In the genomic region with DNA sequence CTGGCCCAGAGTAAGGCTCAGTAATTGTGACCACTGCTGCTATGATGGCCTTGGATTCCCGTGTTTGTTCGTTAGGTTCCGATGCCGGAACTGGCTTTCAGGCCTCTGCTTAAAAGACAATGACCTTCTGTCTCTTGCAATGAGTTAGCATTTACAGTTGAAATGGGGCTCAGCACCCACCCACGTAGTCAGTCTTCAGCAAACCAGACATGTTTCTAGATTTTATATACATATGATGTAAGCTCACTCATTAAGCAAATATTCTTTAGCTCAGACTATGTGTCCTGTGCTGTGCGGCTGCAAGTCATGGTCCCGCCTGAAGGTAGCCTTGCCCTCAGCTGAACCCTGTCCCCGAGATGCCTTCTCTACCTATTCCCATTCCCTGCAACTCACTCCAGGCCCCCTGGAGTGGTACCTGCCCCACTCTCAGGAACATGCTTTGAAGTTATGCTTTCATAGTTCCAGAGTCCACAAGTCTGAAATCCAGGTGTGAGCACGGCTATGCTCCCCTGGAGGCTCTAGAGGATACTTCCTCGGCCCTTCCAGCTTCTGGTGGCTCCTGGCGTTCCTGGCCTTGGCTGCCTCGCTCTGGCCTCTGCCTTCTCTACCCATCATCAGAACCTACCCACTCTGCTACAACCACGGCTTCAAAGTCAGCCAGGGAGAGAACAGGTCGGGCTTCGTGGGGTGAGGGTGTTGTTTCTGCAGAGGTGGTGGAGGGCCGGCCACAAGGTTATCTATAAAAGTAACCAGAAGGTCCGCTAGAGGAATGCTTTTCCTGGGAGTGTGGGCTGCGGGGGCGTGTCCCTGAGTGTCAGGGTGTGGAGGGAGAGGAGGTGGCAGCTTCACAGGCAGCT, we compare ENCODE assay signal across 1 cellular context.
TF ChIP-seq lines count a peak whose summit lies in the region.

No MANE protein-coding gene starts in this region.

TF ChIP-seq in HepG2, 621 proteins besides CTCF, POLR2A, EP300 and RAD21 (continued from another document and continues in another):
- TF ChIP-seq MATR3 (CRISPR knock-in tag; IDR thresholded peaks at IDR 0.05) (no peak), MXD1 (CRISPR knock-in tag; IDR thresholded peaks at IDR 0.05) (no peak), ZNF773 (CRISPR knock-in tag; IDR thresholded peaks at IDR 0.05; ENCODE audit: borderline replicate concordance) (no peak), FOXA3 (CRISPR knock-in tag; IDR thresholded peaks at IDR 0.05) (peak; percentile 6; the same call in 1 of the 2 replicates), MTF2 (CRISPR knock-in tag; IDR thresholded peaks at IDR 0.05; ENCODE audit: borderline replicate concordance) (no peak), ZNF44 (CRISPR knock-in tag; IDR thresholded peaks at IDR 0.05) (no peak), ZNF784 (CRISPR knock-in tag; IDR thresholded peaks at IDR 0.05; ENCODE audit: borderline replicate concordance) (no peak), SIX1 (CRISPR knock-in tag; IDR thresholded peaks at IDR 0.05; ENCODE audit: borderline replicate concordance) (no peak), RFXAP (CRISPR knock-in tag; IDR thresholded peaks at IDR 0.05; ENCODE audit: borderline replicate concordance) (no peak), ZNF792 (CRISPR knock-in tag; IDR thresholded peaks at IDR 0.05) (no peak), ZNF292 (CRISPR knock-in tag; IDR thresholded peaks at IDR 0.05; ENCODE audit: borderline replicate concordance, low read depth) (no peak), MEIS2 (CRISPR knock-in tag; IDR thresholded peaks at IDR 0.05) (no peak), ELF1 (CRISPR knock-in tag; IDR thresholded peaks at IDR 0.05) (no peak), ZFP82 (CRISPR knock-in tag; IDR thresholded peaks at IDR 0.05; ENCODE audit: borderline replicate concordance) (no peak), NFIB (CRISPR knock-in tag; IDR thresholded peaks at IDR 0.05; ENCODE audit: borderline replicate concordance) (no peak), PTBP1 (IDR thresholded peaks at IDR 0.05; ENCODE audit: low read depth, low read length, poor library complexity, severe bottlenecking) (no peak), ATM (IDR thresholded peaks at IDR 0.05; ENCODE audit: borderline replicate concordance) (no peak), ISX (CRISPR knock-in tag; conservative IDR thresholded peaks at IDR 0.05) (no peak), HHEX (CRISPR knock-in tag; IDR thresholded peaks at IDR 0.05) (0 out of 2 replicates have a peak, but pooled peaks have one; percentile 12), HNRNPL (IDR thresholded peaks at IDR 0.05; ENCODE audit: low read depth, low read length) (no peak), IKZF1 (IDR thresholded peaks at IDR 0.05) (no peak), SUZ12 (IDR thresholded peaks at IDR 0.05; ENCODE audit: low read depth, low read length) (no peak), SMARCE1 (IDR thresholded peaks at IDR 0.05; ENCODE audit: borderline replicate concordance) (no peak), CREM (IDR thresholded peaks at IDR 0.05) (no peak; the same call in 1 of the 2 replicates), CREM (CRISPR knock-in tag; IDR thresholded peaks at IDR 0.05) (no peak), HNF4G (IDR thresholded peaks at IDR 0.05; ENCODE audit: borderline replicate concordance, low read depth, low read length) (peak; percentile 38), HNF4G (CRISPR knock-in tag; IDR thresholded peaks at IDR 0.05; ENCODE audit: borderline replicate concordance, low read depth) (peak; percentile 42; the same call in 1 of the 2 replicates), BRCA1 (CRISPR knock-in tag; IDR thresholded peaks at IDR 0.05) (no peak), ZNF230 (CRISPR knock-in tag; IDR thresholded peaks at IDR 0.05) (no peak), KAT2B (IDR thresholded peaks at IDR 0.05; ENCODE audit: borderline replicate concordance, low read depth, low read length) (no peak), LCORL (IDR thresholded peaks at IDR 0.05) (no peak), LCORL (CRISPR knock-in tag; IDR thresholded peaks at IDR 0.05) (peak; percentile 72; the same call in 1 of the 2 replicates), ZNF629 (CRISPR knock-in tag; conservative IDR thresholded peaks at IDR 0.05) (no peak), ZBED4 (CRISPR knock-in tag; IDR thresholded peaks at IDR 0.05; ENCODE audit: borderline replicate concordance) (peak; percentile 64; the same call in 1 of the 2 replicates), GATA4 (IDR thresholded peaks at IDR 0.05; ENCODE audit: borderline replicate concordance, low read depth) (no peak), DBP (CRISPR knock-in tag; IDR thresholded peaks at IDR 0.05; ENCODE audit: not compliant biosample characterization) (no peak), SMAD9 (CRISPR knock-in tag; IDR thresholded peaks at IDR 0.05) (no peak)
- TF ChIP-seq, protein P1, sequence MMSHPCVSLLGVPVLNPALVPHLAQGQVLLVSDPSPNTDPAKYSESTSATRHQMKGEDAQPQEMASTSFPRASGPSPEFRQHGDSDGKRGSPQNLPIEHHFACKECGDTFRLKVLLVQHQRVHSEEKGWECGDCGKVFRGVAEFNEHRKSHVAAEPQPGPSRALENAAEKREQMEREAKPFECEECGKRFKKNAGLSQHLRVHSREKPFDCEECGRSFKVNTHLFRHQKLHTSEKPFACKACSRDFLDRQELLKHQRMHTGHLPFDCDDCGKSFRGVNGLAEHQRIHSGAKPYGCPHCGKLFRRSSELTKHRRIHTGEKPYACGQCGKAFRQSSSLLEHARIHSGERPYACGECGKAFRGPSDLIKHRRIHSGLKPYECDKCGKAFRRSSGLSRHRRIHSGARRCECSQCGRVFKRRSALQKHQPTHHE (CRISPR knock-in tag; IDR thresholded peaks at IDR 0.05; ENCODE audit: borderline replicate concordance) = no peak
- TF ChIP-seq, protein P2, sequence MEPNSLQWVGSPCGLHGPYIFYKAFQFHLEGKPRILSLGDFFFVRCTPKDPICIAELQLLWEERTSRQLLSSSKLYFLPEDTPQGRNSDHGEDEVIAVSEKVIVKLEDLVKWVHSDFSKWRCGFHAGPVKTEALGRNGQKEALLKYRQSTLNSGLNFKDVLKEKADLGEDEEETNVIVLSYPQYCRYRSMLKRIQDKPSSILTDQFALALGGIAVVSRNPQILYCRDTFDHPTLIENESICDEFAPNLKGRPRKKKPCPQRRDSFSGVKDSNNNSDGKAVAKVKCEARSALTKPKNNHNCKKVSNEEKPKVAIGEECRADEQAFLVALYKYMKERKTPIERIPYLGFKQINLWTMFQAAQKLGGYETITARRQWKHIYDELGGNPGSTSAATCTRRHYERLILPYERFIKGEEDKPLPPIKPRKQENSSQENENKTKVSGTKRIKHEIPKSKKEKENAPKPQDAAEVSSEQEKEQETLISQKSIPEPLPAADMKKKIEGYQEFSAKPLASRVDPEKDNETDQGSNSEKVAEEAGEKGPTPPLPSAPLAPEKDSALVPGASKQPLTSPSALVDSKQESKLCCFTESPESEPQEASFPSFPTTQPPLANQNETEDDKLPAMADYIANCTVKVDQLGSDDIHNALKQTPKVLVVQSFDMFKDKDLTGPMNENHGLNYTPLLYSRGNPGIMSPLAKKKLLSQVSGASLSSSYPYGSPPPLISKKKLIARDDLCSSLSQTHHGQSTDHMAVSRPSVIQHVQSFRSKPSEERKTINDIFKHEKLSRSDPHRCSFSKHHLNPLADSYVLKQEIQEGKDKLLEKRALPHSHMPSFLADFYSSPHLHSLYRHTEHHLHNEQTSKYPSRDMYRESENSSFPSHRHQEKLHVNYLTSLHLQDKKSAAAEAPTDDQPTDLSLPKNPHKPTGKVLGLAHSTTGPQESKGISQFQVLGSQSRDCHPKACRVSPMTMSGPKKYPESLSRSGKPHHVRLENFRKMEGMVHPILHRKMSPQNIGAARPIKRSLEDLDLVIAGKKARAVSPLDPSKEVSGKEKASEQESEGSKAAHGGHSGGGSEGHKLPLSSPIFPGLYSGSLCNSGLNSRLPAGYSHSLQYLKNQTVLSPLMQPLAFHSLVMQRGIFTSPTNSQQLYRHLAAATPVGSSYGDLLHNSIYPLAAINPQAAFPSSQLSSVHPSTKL (CRISPR knock-in tag; IDR thresholded peaks at IDR 0.05) = peak; percentile 49; the same call in 1 of the 2 replicates
- TF ChIP-seq, protein P3, sequence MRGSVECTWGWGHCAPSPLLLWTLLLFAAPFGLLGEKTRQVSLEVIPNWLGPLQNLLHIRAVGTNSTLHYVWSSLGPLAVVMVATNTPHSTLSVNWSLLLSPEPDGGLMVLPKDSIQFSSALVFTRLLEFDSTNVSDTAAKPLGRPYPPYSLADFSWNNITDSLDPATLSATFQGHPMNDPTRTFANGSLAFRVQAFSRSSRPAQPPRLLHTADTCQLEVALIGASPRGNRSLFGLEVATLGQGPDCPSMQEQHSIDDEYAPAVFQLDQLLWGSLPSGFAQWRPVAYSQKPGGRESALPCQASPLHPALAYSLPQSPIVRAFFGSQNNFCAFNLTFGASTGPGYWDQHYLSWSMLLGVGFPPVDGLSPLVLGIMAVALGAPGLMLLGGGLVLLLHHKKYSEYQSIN (CRISPR knock-in tag; IDR thresholded peaks at IDR 0.05; ENCODE audit: borderline replicate concordance) = no peak
- TF ChIP-seq, protein P4, sequence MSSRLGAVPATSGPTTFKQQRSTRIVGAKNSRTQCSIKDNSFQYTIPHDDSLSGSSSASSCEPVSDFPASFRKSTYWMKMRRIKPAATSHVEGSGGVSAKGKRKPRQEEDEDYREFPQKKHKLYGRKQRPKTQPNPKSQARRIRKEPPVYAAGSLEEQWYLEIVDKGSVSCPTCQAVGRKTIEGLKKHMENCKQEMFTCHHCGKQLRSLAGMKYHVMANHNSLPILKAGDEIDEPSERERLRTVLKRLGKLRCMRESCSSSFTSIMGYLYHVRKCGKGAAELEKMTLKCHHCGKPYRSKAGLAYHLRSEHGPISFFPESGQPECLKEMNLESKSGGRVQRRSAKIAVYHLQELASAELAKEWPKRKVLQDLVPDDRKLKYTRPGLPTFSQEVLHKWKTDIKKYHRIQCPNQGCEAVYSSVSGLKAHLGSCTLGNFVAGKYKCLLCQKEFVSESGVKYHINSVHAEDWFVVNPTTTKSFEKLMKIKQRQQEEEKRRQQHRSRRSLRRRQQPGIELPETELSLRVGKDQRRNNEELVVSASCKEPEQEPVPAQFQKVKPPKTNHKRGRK (CRISPR knock-in tag; IDR thresholded peaks at IDR 0.05) = no peak
- TF ChIP-seq, protein P5, sequence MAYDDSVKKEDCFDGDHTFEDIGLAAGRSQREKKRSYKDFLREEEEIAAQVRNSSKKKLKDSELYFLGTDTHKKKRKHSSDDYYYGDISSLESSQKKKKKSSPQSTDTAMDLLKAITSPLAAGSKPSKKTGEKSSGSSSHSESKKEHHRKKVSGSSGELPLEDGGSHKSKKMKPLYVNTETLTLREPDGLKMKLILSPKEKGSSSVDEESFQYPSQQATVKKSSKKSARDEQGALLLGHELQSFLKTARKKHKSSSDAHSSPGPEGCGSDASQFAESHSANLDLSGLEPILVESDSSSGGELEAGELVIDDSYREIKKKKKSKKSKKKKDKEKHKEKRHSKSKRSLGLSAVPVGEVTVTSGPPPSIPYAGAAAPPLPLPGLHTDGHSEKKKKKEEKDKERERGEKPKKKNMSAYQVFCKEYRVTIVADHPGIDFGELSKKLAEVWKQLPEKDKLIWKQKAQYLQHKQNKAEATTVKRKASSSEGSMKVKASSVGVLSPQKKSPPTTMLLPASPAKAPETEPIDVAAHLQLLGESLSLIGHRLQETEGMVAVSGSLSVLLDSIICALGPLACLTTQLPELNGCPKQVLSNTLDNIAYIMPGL (CRISPR knock-in tag; IDR thresholded peaks at IDR 0.05; ENCODE audit: borderline replicate concordance in 1 of 2, low read depth in 1 of 2) = 0 out of 4 replicates have a peak, but pooled peaks of 1 of the 2 experiments have one; percentile 7
- TF ChIP-seq, protein P6, sequence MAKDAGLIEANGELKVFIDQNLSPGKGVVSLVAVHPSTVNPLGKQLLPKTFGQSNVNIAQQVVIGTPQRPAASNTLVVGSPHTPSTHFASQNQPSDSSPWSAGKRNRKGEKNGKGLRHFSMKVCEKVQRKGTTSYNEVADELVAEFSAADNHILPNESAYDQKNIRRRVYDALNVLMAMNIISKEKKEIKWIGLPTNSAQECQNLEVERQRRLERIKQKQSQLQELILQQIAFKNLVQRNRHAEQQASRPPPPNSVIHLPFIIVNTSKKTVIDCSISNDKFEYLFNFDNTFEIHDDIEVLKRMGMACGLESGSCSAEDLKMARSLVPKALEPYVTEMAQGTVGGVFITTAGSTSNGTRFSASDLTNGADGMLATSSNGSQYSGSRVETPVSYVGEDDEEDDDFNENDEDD (CRISPR knock-in tag; IDR thresholded peaks at IDR 0.05; ENCODE audit: borderline replicate concordance) = no peak
